ENCODE assay signal across 24 cellular contexts in the genomic region with DNA sequence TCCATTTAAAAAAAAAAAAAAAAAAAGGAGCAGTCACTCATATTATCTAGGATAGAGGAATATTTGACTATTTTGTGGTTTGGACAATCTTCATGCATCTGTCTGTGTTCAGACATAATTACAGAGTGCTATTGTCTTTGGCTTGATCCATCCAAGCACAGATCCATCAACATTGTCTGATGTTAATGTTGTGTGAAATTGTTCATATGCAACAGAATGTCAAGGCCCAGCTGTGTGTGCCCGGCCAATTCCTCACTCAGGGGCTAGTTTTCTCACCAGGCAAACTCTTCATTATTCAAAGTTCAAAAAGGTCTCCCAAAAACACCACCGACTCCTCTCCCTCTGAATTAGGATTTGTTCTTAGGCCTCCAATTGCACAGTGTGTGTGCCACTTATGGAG.
"Had no signal": no experiment of that assay in that cellular context is flagged by ENCODE, and none has a peak within 500 bp of the region (broad histone marks: within the 10 kb centered on the region; RNA-seq: fewer than 3 reads in every experiment).

No MANE protein-coding gene starts in this region.

- H3K4me3 Mint-ChIP-seq: dendritic cell treated with granulocyte-macrophage colony-stimulating factor and Interleukin-4, amounts not matched to agents 40 ng/mL and 50 ng/mL, for 4 days; effector memory CD8-positive, alpha-beta T cell; endodermal cell; naive thymus-derived CD4-positive, alpha-beta T cell had no signal

- DNase-seq: colonic mucosa; cortex of kidney; effector CD8-positive, alpha-beta T cell; effector memory CD8-positive, alpha-beta T cell; endodermal cell; foreskin keratinocyte; gastrocnemius medialis; glutamatergic neuron; head of caudate nucleus; heart right ventricle; hippocampal formation; left cardiac atrium; left lung; left ventricle myocardium superior; lower lobe of right lung; mesenchymal stem cell; midbrain; naive thymus-derived CD4-positive, alpha-beta T cell had no signal

- H3K4me1 ChIP-seq: colonic mucosa, esophagus muscularis mucosa, foreskin keratinocyte, gastrocnemius medialis, heart right ventricle, left lung, lower lobe of right lung had no signal

- H3K9me3 ChIP-seq: colonic mucosa, esophagus muscularis mucosa, gastrocnemius medialis, lower lobe of right lung had no signal

- H3K4me3 ChIP-seq: colonic mucosa, esophagus muscularis mucosa, gastrocnemius medialis, heart right ventricle, left lung, lower lobe of right lung had no signal

- H3K4me1 Mint-ChIP-seq: endodermal cell; naive thymus-derived CD4-positive, alpha-beta T cell had no signal

- H3K27me3 ChIP-seq: colonic mucosa, esophagus muscularis mucosa, foreskin keratinocyte, gastrocnemius medialis, heart right ventricle, left lung had no signal

- H3K36me3 Mint-ChIP-seq: naive thymus-derived CD4-positive, alpha-beta T cell had no signal

- H3K36me3 ChIP-seq: colonic mucosa, esophagus muscularis mucosa, gastrocnemius medialis, heart right ventricle, left lung, lower lobe of right lung had no signal

- H3K27ac Mint-ChIP-seq: dendritic cell treated with granulocyte-macrophage colony-stimulating factor and Interleukin-4, amounts not matched to agents 40 ng/mL and 50 ng/mL, for 4 days; effector memory CD8-positive, alpha-beta T cell; endodermal cell; naive thymus-derived CD4-positive, alpha-beta T cell had no signal

- FAIRE-seq: endometrium, islet of Langerhans, keratinocyte had no signal

- H3K27me3 Mint-ChIP-seq: dendritic cell treated with granulocyte-macrophage colony-stimulating factor and Interleukin-4, amounts not matched to agents 40 ng/mL and 50 ng/mL, for 4 days; effector memory CD8-positive, alpha-beta T cell had no signal

- H3K27ac ChIP-seq: colonic mucosa, epithelial cell of prostate, esophagus muscularis mucosa, foreskin keratinocyte, gastrocnemius medialis, heart right ventricle, left lung, lower lobe of right lung had no signal
